9 cellular contexts compared by ENCODE assay signal in the genomic region with DNA sequence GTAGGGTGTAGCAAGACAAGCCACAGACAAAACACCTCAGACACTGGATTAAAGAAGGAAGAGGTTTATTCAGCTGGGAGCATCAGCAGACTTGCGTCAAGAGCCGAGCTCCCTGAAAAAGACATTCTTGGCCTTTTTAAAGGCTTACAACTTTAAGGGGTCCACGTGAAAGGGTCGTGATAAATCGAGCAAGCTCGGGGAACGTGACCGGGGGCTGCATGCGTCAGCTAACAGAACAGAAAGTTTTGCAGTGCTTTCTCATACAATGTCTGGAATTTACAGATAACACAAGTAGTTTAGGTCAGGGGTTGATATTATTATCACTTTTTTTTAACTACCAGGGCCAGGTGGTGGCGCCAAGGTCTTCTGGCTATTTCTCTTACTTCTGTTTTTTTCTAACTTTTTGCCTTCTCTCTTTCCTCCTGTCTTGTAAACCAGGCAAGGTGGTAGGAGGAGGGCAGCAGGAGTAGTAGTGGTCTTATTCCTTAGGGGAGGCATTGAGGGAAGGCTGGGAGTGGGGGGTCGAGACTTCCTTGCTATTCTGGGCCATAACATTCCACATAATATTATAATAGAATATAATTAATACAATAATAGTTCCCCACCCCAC. TPM values are rescaled to one million over a fixed set of nuclear protein-coding genes. Genes with fewer than 3 reads are reported as not detected.
A peak's percentile ranks its signal among the peaks of the same experiment; 100 is the strongest.
DNase-seq lines count a peak whose midpoint lies in the region; ATAC-seq, FAIRE-seq and TF ChIP-seq lines count a peak whose summit lies in the region.
"Had no signal": no experiment of that assay in that cellular context is flagged by ENCODE, and none has a peak within 500 bp of the region (broad histone marks: within the 10 kb centered on the region; RNA-seq: fewer than 3 reads in every experiment).

No MANE protein-coding gene starts in this region.

- peak overlapping the region; percentile 36 to 63 (median 37) for H3K4me3 ChIP-seq in breast epithelium

- H3K27ac Mint-ChIP-seq in natural killer cell, result peak overlapping the region in 1 of 2 donors; percentile 88

- intact Hi-C loops in breast epithelium (cut with DNase I; ENCODE audit: low total_unique reads) (no loop called here), natural killer cell (cut with micrococcal nuclease) (loop anchor here (10.0 kb wide), 1 partner anchor 195 kb away; no protein-coding TSS in a partner anchor)

- H3K4me1 ChIP-seq in breast epithelium, result peaks cover 33 to 35% of the 10 kb centered on the region in 2 donors

- H3K27me3 ChIP-seq in breast epithelium, result no peaks in the 10 kb centered on the region

- DNase-seq in D721Med (ENCODE audit: insufficient read length, low spot score) (no peak), MV-4-11 (lab: John Stamatoyannopoulos, UW) (peak; percentile 73), breast epithelium (ENCODE audit: low spot score in 2 of 2) (no peak), natural killer cell (no peak), hippocampal formation (lab: John Stamatoyannopoulos, UW) (no peak)

- no peaks in the 10 kb centered on the region for H3K36me3 Mint-ChIP-seq in natural killer cell

- peak; percentile 21 for TF ChIP-seq CTCF in D721Med (IDR thresholded peaks at IDR 0.05; ENCODE audit: insufficient read depth, missing control alignments)
- TF ChIP-seq CTCF in breast epithelium (IDR thresholded peaks at IDR 0.05), result no peak
- no peak for TF ChIP-seq CTCF in natural killer cell (IDR thresholded peaks at IDR 0.05)

- H3K9me3 ChIP-seq in breast epithelium, result no peaks in the 10 kb centered on the region

- peak overlapping the region; percentile 55 for H3K4me3 Mint-ChIP-seq in natural killer cell

- no peaks in the 10 kb centered on the region for H3K27me3 Mint-ChIP-seq in natural killer cell (ENCODE audit: low read depth in 2 of 2)

- H3K4me1 Mint-ChIP-seq in natural killer cell, result peaks cover 21 to 32% of the 10 kb centered on the region in 2 donors

- H3K36me3 ChIP-seq in breast epithelium, result no peaks in the 10 kb centered on the region

- no peak for FAIRE-seq in D721Med (lab: Jason Lieb, UNC)
- FAIRE-seq: keratinocyte had no signal

- no peaks in the 10 kb centered on the region for H3K9me3 Mint-ChIP-seq in natural killer cell

- H3K27ac ChIP-seq in breast epithelium, result peak overlapping the region; percentile 95 to 98

- ATAC-seq in natural killer cell (peak in 1 of 3 donors; percentile 38), HG02759 (IDR thresholded peaks at IDR 0.05; ENCODE audit: unreplicated experiment) (no peak), GM18519 (IDR thresholded peaks at IDR 0.05; ENCODE audit: low FRiP score, unreplicated experiment) (no peak), HG02852 (IDR thresholded peaks at IDR 0.05; ENCODE audit: unreplicated experiment) (no peak)

- TF ChIP-seq POLR2A in breast epithelium (IDR thresholded peaks at IDR 0.05), result no peak

RNA-seq across cellular contexts. Expression of gene ALDH3B1, which starts 0.6 kb away (rescaled TPM):
- total RNA-seq in breast epithelium, result 10 to 100 TPM in 2 of 3 donors, 1 to 10 TPM in 1; 9.8 to 26.4 (median 20.6) TPM
- total RNA-seq in natural killer cell, result 1 to 10 TPM; 2.4 to 9.0 (median 4.0) TPM

RNA-seq across cellular contexts. Expression of gene UNC93B1, which starts 5.6 kb away (rescaled TPM):
- total RNA-seq in breast epithelium, result 10 to 100 TPM; 40.3 to 63.7 (median 49.8) TPM
- 10 to 100 TPM; 26.6 to 44.3 (median 39.7) TPM for total RNA-seq in natural killer cell

RNA-seq across cellular contexts. Expression of gene NDUFS8, which starts 21.0 kb away (rescaled TPM):
- total RNA-seq in breast epithelium (100 to 1,000 TPM; 105 to 117 (median 117) TPM), natural killer cell (10 to 100 TPM; 84.5 to 95.2 (median 90.7) TPM)

RNA-seq across cellular contexts. Expression of gene TCIRG1, which starts 29.3 kb away (rescaled TPM):
- total RNA-seq in breast epithelium (100 to 1,000 TPM in 1 of 3 donors, 10 to 100 TPM in 2; 71.4 to 135 (median 90.3) TPM), natural killer cell (100 to 1,000 TPM; 438 to 480 (median 465) TPM)
